ENCODE assay signal across 8 cellular contexts in the genomic region with DNA sequence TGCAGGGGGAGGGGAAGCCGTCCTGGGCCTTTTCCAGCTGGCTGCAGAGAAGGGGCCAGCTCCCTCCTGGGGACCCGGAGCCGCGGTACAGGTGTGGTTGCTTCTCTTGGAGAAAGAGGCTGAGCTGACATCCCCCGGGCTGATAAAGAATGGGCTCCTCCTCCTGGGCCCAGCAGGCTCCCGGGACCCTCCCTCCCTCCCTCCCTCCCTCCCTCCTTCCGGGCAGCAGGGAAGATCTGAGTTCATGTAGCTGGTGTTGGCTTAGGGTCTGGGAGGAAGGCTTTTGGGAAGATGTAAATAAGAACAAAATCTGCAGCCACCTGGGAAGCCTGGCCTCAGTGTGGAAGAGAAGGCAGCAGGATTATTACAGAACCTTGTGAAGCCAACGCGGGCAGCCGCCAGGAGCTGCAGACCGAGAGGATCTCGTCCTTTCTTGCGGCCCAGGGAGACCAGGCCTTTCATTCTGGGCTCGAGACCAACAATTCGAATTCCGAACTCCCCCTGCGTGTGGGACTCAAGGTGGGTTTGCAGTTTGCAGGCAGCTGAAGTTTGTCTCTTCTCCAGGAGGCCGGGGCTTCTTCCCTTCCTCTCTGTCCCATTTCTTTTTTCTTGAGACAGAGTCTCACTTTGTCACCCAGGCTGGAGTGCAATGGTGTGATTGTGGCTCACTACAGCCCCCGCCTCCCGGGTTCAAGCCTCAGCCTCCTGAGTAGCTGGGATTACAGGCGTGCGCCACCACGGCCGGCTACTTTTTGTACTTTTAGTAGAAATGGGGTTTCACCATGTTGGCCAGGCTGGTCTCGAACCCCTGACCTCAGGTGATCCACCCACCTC.
DNase-seq lines count a peak whose midpoint lies in the region; ATAC-seq and TF ChIP-seq lines count a peak whose summit lies in the region.

A gene with protein sequence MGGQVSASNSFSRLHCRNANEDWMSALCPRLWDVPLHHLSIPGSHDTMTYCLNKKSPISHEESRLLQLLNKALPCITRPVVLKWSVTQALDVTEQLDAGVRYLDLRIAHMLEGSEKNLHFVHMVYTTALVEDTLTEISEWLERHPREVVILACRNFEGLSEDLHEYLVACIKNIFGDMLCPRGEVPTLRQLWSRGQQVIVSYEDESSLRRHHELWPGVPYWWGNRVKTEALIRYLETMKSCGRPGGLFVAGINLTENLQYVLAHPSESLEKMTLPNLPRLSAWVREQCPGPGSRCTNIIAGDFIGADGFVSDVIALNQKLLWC (plus strand): TSS at position 216 of the 834 bp plus-strand sequence. CDS start 2,807 bp downstream, outside the sequence.

- peak within 1 kb of the TSS; percentile 15 to 62 for H3K4me3 Mint-ChIP-seq in stimulated activated naive B cell treated with anti-CD40 and anti-IgM and Interleukin-4, amounts not matched to agents 10 μg/mL and 1 μg/mL and 100 μg/mL, for 72 hours

- peak within 1 kb of the TSS in 6 of 11 experiments; percentile 1 to 45 (median 30); a peak in 9 of 22 replicates for H3K27ac ChIP-seq in BLaER1 treated with 17β-estradiol and CSF1 and Interleukin-3, amounts not matched to agents 10 nM and 100 nM

- DNase-seq in astrocyte of the cerebellum (ENCODE audit: low read depth), result peak; percentile 24
- DNase-seq in iPS-NIHi11 (ENCODE audit: low spot score), result peak; percentile 73
- no peak for DNase-seq in stimulated activated naive B cell treated with anti-CD40 and anti-IgM and Interleukin-4, amounts not matched to agents 10 μg/mL and 1 μg/mL and 100 μg/mL, for 72 hours
- no peak for DNase-seq in OCI-M1 (lab: John Stamatoyannopoulos, UW)
- no peak for DNase-seq in NCI-H1092 treated with DMSO at 0.1 percent for 48 hours (lab: John Stamatoyannopoulos, UW)

- H4K20me1 ChIP-seq in BLaER1 treated with 17β-estradiol and CSF1 and Interleukin-3, amounts not matched to agents 10 nM and 100 nM, result peaks cover 0 to 19% (median 0%) of the 10 kb centered on the region in 11 experiments; a peak in 3 of 22 replicates

- H3K27me3 Mint-ChIP-seq in stimulated activated naive B cell treated with anti-CD40 and anti-IgM and Interleukin-4, amounts not matched to agents 10 μg/mL and 1 μg/mL and 100 μg/mL, for 72 hours, result peaks cover 12 to 25% of the 10 kb centered on the region in 2 donors

- peaks cover 10 to 37% of the 10 kb centered on the region in 2 donors for H3K4me1 Mint-ChIP-seq in stimulated activated naive B cell treated with anti-CD40 and anti-IgM and Interleukin-4, amounts not matched to agents 10 μg/mL and 1 μg/mL and 100 μg/mL, for 72 hours

- peak within 1 kb of the TSS; percentile 33 to 71 (median 56); a peak in 20 of 22 replicates for H3K4me2 ChIP-seq in BLaER1 treated with 17β-estradiol and CSF1 and Interleukin-3, amounts not matched to agents 10 nM and 100 nM

- H3K9ac ChIP-seq in BLaER1 treated with 17β-estradiol and CSF1 and Interleukin-3, amounts not matched to agents 10 nM and 100 nM, result peak within 1 kb of the TSS in 3 of 11 experiments; percentile 2 to 36 (median 32); a peak in 4 of 22 replicates

- peak within 1 kb of the TSS in 1 of 10 experiments; percentile 22; a peak in 1 of 20 replicates for H3K4me3 ChIP-seq in BLaER1 treated with 17β-estradiol and CSF1 and Interleukin-3, amounts not matched to agents 10 nM and 100 nM
- H3K4me3 ChIP-seq in astrocyte of the cerebellum (ENCODE audit: low read depth, low read length), result peak within 1 kb of the TSS; percentile 41

- no peaks in the 10 kb centered on the region for H3K9me3 Mint-ChIP-seq in stimulated activated naive B cell treated with anti-CD40 and anti-IgM and Interleukin-4, amounts not matched to agents 10 μg/mL and 1 μg/mL and 100 μg/mL, for 72 hours

- no peaks in the 10 kb centered on the region for H3K9me3 ChIP-seq in BLaER1 treated with 17β-estradiol and CSF1 and Interleukin-3, amounts not matched to agents 10 nM and 100 nM (replicated peaks in 1 of 11)

- in situ Hi-C loops in astrocyte of the cerebellum (cut with HindIII; ENCODE audit: low sequenced_read_pairs), result no loop called here

- H3K36me3 Mint-ChIP-seq in stimulated activated naive B cell treated with anti-CD40 and anti-IgM and Interleukin-4, amounts not matched to agents 10 μg/mL and 1 μg/mL and 100 μg/mL, for 72 hours, result peaks cover 0 to 5% of the 10 kb centered on the region in 2 donors

- TF ChIP-seq CTCF in astrocyte of the cerebellum (IDR thresholded peaks at IDR 0.05; ENCODE audit: low read depth, low read length, missing control alignments), result peak; percentile 12

- no peak within 1 kb of the TSS for H3K27ac Mint-ChIP-seq in stimulated activated naive B cell treated with anti-CD40 and anti-IgM and Interleukin-4, amounts not matched to agents 10 μg/mL and 1 μg/mL and 100 μg/mL, for 72 hours

- ATAC-seq in HG03103 (IDR thresholded peaks at IDR 0.05; ENCODE audit: low read depth, unreplicated experiment) (peak; percentile 26), GM18873 (IDR thresholded peaks at IDR 0.05; ENCODE audit: low FRiP score, unreplicated experiment) (no peak)
- ATAC-seq in stimulated activated naive B cell treated with anti-CD40 and anti-IgM and Interleukin-4, amounts not matched to agents 10 μg/mL and 1 μg/mL and 100 μg/mL, for 72 hours (replicated peaks), result no peak

- peaks cover 17 to 25% (median 25%) of the 10 kb centered on the region in 11 experiments for H3K36me3 ChIP-seq in BLaER1 treated with 17β-estradiol and CSF1 and Interleukin-3, amounts not matched to agents 10 nM and 100 nM

- H3K4me1 ChIP-seq in BLaER1 treated with 17β-estradiol and CSF1 and Interleukin-3, amounts not matched to agents 10 nM and 100 nM, result peaks cover 26 to 53% (median 46%) of the 10 kb centered on the region in 10 experiments

- no peaks in the 10 kb centered on the region for H3K27me3 ChIP-seq in BLaER1 treated with 17β-estradiol and CSF1 and Interleukin-3, amounts not matched to agents 10 nM and 100 nM

Comparison
In these comparisons a context has a peak if more than half of its experiments do, and no peak if none do; other contexts are left out.
1. DNase-seq: peak in astrocyte of the cerebellum (single experiment) and iPS-NIHi11 (single experiment); none in stimulated activated naive B cell treated with anti-CD40 and anti-IgM and Interleukin-4, amounts not matched to agents 10 μg/mL and 1 μg/mL and 100 μg/mL, for 72 hours (single experiment), OCI-M1 (single experiment) and NCI-H1092 treated with DMSO at 0.1 percent for 48 hours (single experiment).